Comparison of ENCODE assay signal across 23 cellular contexts in genomic region chr4:112343330-112343729, GRCh38. TPM values are rescaled to one million over a fixed set of nuclear protein-coding genes. Genes with fewer than 3 reads are reported as not detected.
DNase-seq lines count a peak whose midpoint lies in the region; TF ChIP-seq lines count a peak whose summit lies in the region.
"Had no signal": no experiment of that assay in that cellular context is flagged by ENCODE, and none has a peak within 500 bp of the region (broad histone marks: within the 10 kb centered on the region; RNA-seq: fewer than 3 reads in every experiment).

No MANE protein-coding gene starts in this region.

- no peaks in the 10 kb centered on the region for H3K36me3 Mint-ChIP-seq in brain

- no peak overlapping the region for H3K9ac ChIP-seq in GM23248

- no peaks in the 10 kb centered on the region for H3K4me1 ChIP-seq in stomach
- no peaks in the 10 kb centered on the region for H3K4me1 ChIP-seq in GM23248 (ENCODE audit: insufficient read depth)
- H3K4me1 ChIP-seq: ascending aorta had no signal

- in situ Hi-C loops in GM23248 (cut with MboI) = loop anchor here (10.0 kb wide), 1 partner anchor 261 kb away; no protein-coding TSS in a partner anchor

- DNase-seq in NCI-H2107 treated with DMSO at 0.1 percent for 48 hours (lab: John Stamatoyannopoulos, UW; ENCODE audit: unreplicated experiment) = peak; percentile 64
- no peak for DNase-seq in NCI-H2107 (lab: John Stamatoyannopoulos, UW)
- DNase-seq in NCI-H2171 (lab: John Stamatoyannopoulos, UW) = peak; percentile 43
- no peak for DNase-seq in stomach
- DNase-seq in activated naive CD4-positive, alpha-beta T cell treated with anti-CD3 and anti-CD28 coated beads, Interleukin-2, amount 50 U/mL, for 16 hours = no peak
- no peak for DNase-seq in GM23248
- no peak for DNase-seq in NCI-H2196 (lab: John Stamatoyannopoulos, UW; ENCODE audit: unreplicated experiment)
- DNase-seq: activated CD4-positive, alpha-beta T cell treated with anti-CD3 and anti-CD28 coated beads, Interleukin-2, amount 50 U/mL, for 48 hours; activated naive CD4-positive, alpha-beta T cell treated with anti-CD3 and anti-CD28 coated beads for 36 hours; activated T-cell treated with anti-CD3 and anti-CD28 coated beads for 4 hours; C1 segment of cervical spinal cord; DND-41; effector CD4-positive, alpha-beta T cell; HCEC 1CT; left lung; Right ventricle myocardium superior; stimulated activated CD4-positive, alpha-beta T cell treated with anti-CD3 and anti-CD28 coated beads, Interleukin-4, amount 100 ng/mL, for 24 hours had no signal

- TF ChIP-seq POLR2A in stomach (IDR thresholded peaks at IDR 0.05) = no peak

- WGBS in stomach, 5 donors = 78 to 84% (median 81%) methylated on average over 6 of the region's 6 CpGs
- WGBS in GM23248 (ENCODE audit: low coverage in 1 of 2, low lambda C conversion rate in 2 of 2, missing lambda C conversion rate in 2 of 2), 2 experiments = 90 to 93% methylated on average over 6 of the region's 6 CpGs

- no peaks in the 10 kb centered on the region for H4K20me1 ChIP-seq in GM23248 (ENCODE audit: insufficient read depth)

- H3K27ac ChIP-seq in stomach (no peak overlapping the region), GM23248 (no peak overlapping the region)
- H3K27ac ChIP-seq: ascending aorta, gastroesophageal sphincter, left lung had no signal

- peaks cover 66% of the 10 kb centered on the region for H3K4me1 Mint-ChIP-seq in brain
- H3K4me1 Mint-ChIP-seq: IgD-negative memory B cell had no signal

- H3K9me3 ChIP-seq in stomach (no peaks in the 10 kb centered on the region), GM23248 (ENCODE audit: low read depth) (no peaks in the 10 kb centered on the region)
- H3K9me3 ChIP-seq: ascending aorta, gastroesophageal sphincter, left lung had no signal

- H3K4me3 ChIP-seq in stomach (no peak overlapping the region), GM23248 (no peak overlapping the region)
- H3K4me3 ChIP-seq: ascending aorta, gastroesophageal sphincter, left lung, smooth muscle cell had no signal

- no peak for TF ChIP-seq CTCF in brain (conservative IDR thresholded peaks at IDR 0.05)
- no peak for TF ChIP-seq CTCF in stomach (IDR thresholded peaks at IDR 0.05)

- H3K4me3 Mint-ChIP-seq in brain = peak overlapping the region in 4 of 5 experiments; percentile 44 to 72 (median 60)
- H3K4me3 Mint-ChIP-seq: activated naive CD4-positive, alpha-beta T cell treated with anti-CD3 and anti-CD28 coated beads for 36 hours; IgD-negative memory B cell; neural crest cell had no signal

- H3K79me2 ChIP-seq in GM23248 (ENCODE audit: insufficient read depth) = no peaks in the 10 kb centered on the region

- no peaks in the 10 kb centered on the region for H3K9me2 ChIP-seq in GM23248 (ENCODE audit: insufficient read depth)

- peak overlapping the region; percentile 31 to 98 (median 52) for H3K27ac Mint-ChIP-seq in brain
- H3K27ac Mint-ChIP-seq: activated naive CD4-positive, alpha-beta T cell treated with anti-CD3 and anti-CD28 coated beads for 36 hours; IgD-negative memory B cell had no signal

- peaks cover 5% of the 10 kb centered on the region; the same call in 1 of the 2 replicates for H3F3A ChIP-seq in GM23248 (ENCODE audit: insufficient read depth)

- no peak for TF ChIP-seq EP300 in stomach (IDR thresholded peaks at IDR 0.05)

- no peak overlapping the region for H2AFZ ChIP-seq in GM23248

- H3K36me3 ChIP-seq in stomach = peaks cover 0 to 19% (median 2%) of the 10 kb centered on the region in 4 donors
- H3K36me3 ChIP-seq in GM23248 (ENCODE audit: low read depth) = no peaks in the 10 kb centered on the region
- H3K36me3 ChIP-seq: gastroesophageal sphincter, left lung had no signal

- intact Hi-C loops in stomach (cut with DNase I; ENCODE audit: low total_unique reads) = no loop called here

- no peak overlapping the region for H3K4me2 ChIP-seq in GM23248 (ENCODE audit: unreplicated experiment)
- H3K4me2 ChIP-seq: smooth muscle cell had no signal

- H3K27me3 Mint-ChIP-seq in brain = peaks cover 2% of the 10 kb centered on the region
- H3K27me3 Mint-ChIP-seq: IgD-negative memory B cell had no signal

- no peaks in the 10 kb centered on the region for H3K9me3 Mint-ChIP-seq in brain
- H3K9me3 Mint-ChIP-seq: activated naive CD4-positive, alpha-beta T cell treated with anti-CD3 and anti-CD28 coated beads for 36 hours; IgD-negative memory B cell; neural crest cell had no signal

- H3K27me3 ChIP-seq in stomach (no peaks in the 10 kb centered on the region), GM23248 (replicated peaks; ENCODE audit: insufficient read depth) (no peaks in the 10 kb centered on the region)
- H3K27me3 ChIP-seq: ascending aorta, gastroesophageal sphincter, left lung had no signal

RNA-seq across cellular contexts. Expression of gene ALPK1, which starts 46.2 kb away (rescaled TPM):
- polyA plus RNA-seq in brain (ENCODE audit: insufficient read depth, low read depth, low replicate concordance) = 0.85 TPM
- 10 to 100 TPM; 19.3 to 47.7 (median 37.5) TPM for total RNA-seq in stomach
- polyA plus RNA-seq in stomach = 1 to 10 TPM; 2.9 to 6.1 (median 5.2) TPM
- total RNA-seq in GM23248 (2014; rRNA removed; shearing (Covaris generic)) = 7.9 and 8.6 TPM in 2 replicates
- polyA plus RNA-seq in GM23248 (2016; fragmentation: Nextera tagmentation; extraction: Ambion mirVana) = 7.3 and 7.7 TPM in 2 replicates

RNA-seq across cellular contexts. Expression of gene TIFA, which starts 57.6 kb away (rescaled TPM):
- polyA plus RNA-seq in brain (ENCODE audit: insufficient read depth, low read depth, low replicate concordance) (4.6 TPM), stomach (1 to 10 TPM; 7.5 to 9.3 (median 7.9) TPM), GM23248 (2016; fragmentation: Nextera tagmentation; extraction: Ambion mirVana) (13.1 and 13.3 TPM in 2 replicates)
- 10 to 100 TPM in 1 of 5 donors, 1 to 10 TPM in 2, not detected in 2; 5.8 to 14.1 (median 7.7) TPM for total RNA-seq in stomach
- 5.9 and 22.8 TPM in 2 replicates for total RNA-seq in GM23248 (2014; rRNA removed; shearing (Covaris generic))

Comparison
In these comparisons a context has a peak if more than half of its experiments do, and no peak if none do; other contexts are left out.
1. DNase-seq: peak in NCI-H2107 treated with DMSO at 0.1 percent for 48 hours (single experiment) and NCI-H2171 (single experiment); none in NCI-H2107 (single experiment), stomach (single experiment), activated naive CD4-positive, alpha-beta T cell treated with anti-CD3 and anti-CD28 coated beads, Interleukin-2, amount 50 U/mL, for 16 hours (single experiment), GM23248 (single experiment) and NCI-H2196 (single experiment).